15 cellular contexts compared by ENCODE assay signal in genomic region chr4:40070387-40070786, GRCh38. TPM values are rescaled to one million over a fixed set of nuclear protein-coding genes. Genes with fewer than 3 reads are reported as not detected.
DNase-seq lines count a peak whose midpoint lies in the region; ATAC-seq, FAIRE-seq and TF ChIP-seq lines count a peak whose summit lies in the region.
"Had no signal": no experiment of that assay in that cellular context is flagged by ENCODE, and none has a peak within 500 bp of the region (broad histone marks: within the 10 kb centered on the region; RNA-seq: fewer than 3 reads in every experiment).

No MANE protein-coding gene starts in this region.

- no peak overlapping the region for H3K18ac ChIP-seq in H9 (ENCODE audit: insufficient read length, low read depth, low read length)

- no peak overlapping the region for H4K8ac ChIP-seq in H9 (replicated peaks; ENCODE audit: insufficient read length, low read depth, low read length)

- no peak overlapping the region for H3T11ph ChIP-seq in H9 (ENCODE audit: low read length)

- CTCF ChIA-PET in CD4-positive, alpha-beta T cell (lab: Charles Lee): no interaction called here
- CTCF ChIA-PET in K562 (lab: Yijun Ruan, JAX; ENCODE audit: low intra/inter-chr PET ratio): no interaction called here

- H2AFZ ChIP-seq in K562 (ENCODE audit: low read depth, low read length) (no peak overlapping the region), H9 (ENCODE audit: low read length) (no peak overlapping the region)
- H2AFZ ChIP-seq: GM23248 had no signal

- no peak overlapping the region for H3K4me3 ChIP-seq in K562
- H3K4me3 ChIP-seq: A549, GM12878, GM23248 had no signal

- no peaks in the 10 kb centered on the region for H3K27me3 ChIP-seq in CD4-positive, alpha-beta T cell (ENCODE audit: control insufficient read depth, insufficient read depth, low read length)
- H3K27me3 ChIP-seq in K562 (ENCODE audit: control insufficient read depth in 2 of 2, insufficient read depth in 2 of 2, low read length in 2 of 2) (no peaks in the 10 kb centered on the region), H9 (ENCODE audit: insufficient read depth, low read length) (no peaks in the 10 kb centered on the region)

- H4K20me1 ChIP-seq in K562 (replicated peaks; ENCODE audit: control insufficient read depth, insufficient read depth, low read length): no peaks in the 10 kb centered on the region
- no peaks in the 10 kb centered on the region for H4K20me1 ChIP-seq in H9 (ENCODE audit: control insufficient read depth, insufficient read depth, insufficient read length)

- no peak for TF ChIP-seq RAD21 in K562 (CRISPR knock-in tag; conservative IDR thresholded peaks at IDR 0.05 in 1 of 2, IDR thresholded peaks at IDR 0.05 in 1 of 2)

- in situ Hi-C loops in K562 (cut with MboI): no loop called here

- no peak overlapping the region for H4K91ac ChIP-seq in H9 (ENCODE audit: insufficient read length, low read depth, low read length)

- no peak overlapping the region for H2AK5ac ChIP-seq in H9 (ENCODE audit: insufficient read length, low read length)

- TF ChIP-seq CTCF in CD4-positive, alpha-beta T cell (IDR thresholded peaks at IDR 0.05): no peak
- TF ChIP-seq CTCF in K562 (IDR thresholded peaks at IDR 0.05 in 2 of 3, conservative IDR thresholded peaks at IDR 0.05 in 1 of 3; ENCODE audit: insufficient read depth in 2 of 3, low read depth in 1 of 3, low read length in 3 of 3) (no peak), osteocyte (IDR thresholded peaks at IDR 0.05) (no peak), H9 (conservative IDR thresholded peaks at IDR 0.05) (no peak)

- H3K56ac ChIP-seq in H9 (ENCODE audit: insufficient read length, low read depth, low read length): no peak overlapping the region

- no peaks in the 10 kb centered on the region for H3K9me3 Mint-ChIP-seq in activated naive CD8-positive, alpha-beta T cell (ENCODE audit: low read depth)
- H3K9me3 Mint-ChIP-seq in activated naive CD8-positive, alpha-beta T cell treated with anti-CD3 and anti-CD28 coated beads for 36 hours: no peaks in the 10 kb centered on the region
- H3K9me3 Mint-ChIP-seq in CD4-positive, alpha-beta T cell: no peaks in the 10 kb centered on the region
- H3K9me3 Mint-ChIP-seq in osteocyte (ENCODE audit: unreplicated experiment) (no peaks in the 10 kb centered on the region), H9 (no peaks in the 10 kb centered on the region; a peak in 1 of 5 replicates)
- H3K9me3 Mint-ChIP-seq: CD4-positive, CD25-positive, alpha-beta regulatory T cell had no signal

- H3K4me3 Mint-ChIP-seq in activated naive CD8-positive, alpha-beta T cell: peak overlapping the region; percentile 10
- H3K4me3 Mint-ChIP-seq in activated naive CD8-positive, alpha-beta T cell treated with anti-CD3 and anti-CD28 coated beads for 36 hours: no peak overlapping the region
- H3K4me3 Mint-ChIP-seq in CD4-positive, alpha-beta T cell: no peak overlapping the region
- no peak overlapping the region for H3K4me3 Mint-ChIP-seq in osteocyte (ENCODE audit: unreplicated experiment)
- H3K4me3 Mint-ChIP-seq in H9: no peak overlapping the region
- H3K4me3 Mint-ChIP-seq: CD4-positive, CD25-positive, alpha-beta regulatory T cell had no signal

- H3K9me1 ChIP-seq in K562 (ENCODE audit: control insufficient read depth, insufficient read depth, low read length): no peaks in the 10 kb centered on the region

- H3K14ac ChIP-seq in H9 (ENCODE audit: insufficient read depth, low read length): no peak overlapping the region

- peaks cover 7% of the 10 kb centered on the region for H3K36me3 Mint-ChIP-seq in activated naive CD8-positive, alpha-beta T cell
- peaks cover 41% of the 10 kb centered on the region for H3K36me3 Mint-ChIP-seq in activated naive CD8-positive, alpha-beta T cell treated with anti-CD3 and anti-CD28 coated beads for 36 hours
- peaks cover 29% of the 10 kb centered on the region for H3K36me3 Mint-ChIP-seq in CD4-positive, alpha-beta T cell (ENCODE audit: low read depth)
- peaks cover 3% of the 10 kb centered on the region for H3K36me3 Mint-ChIP-seq in osteocyte (ENCODE audit: unreplicated experiment)
- H3K36me3 Mint-ChIP-seq in H9 (ENCODE audit: insufficient read depth in 1 of 3, low read depth in 3 of 3): peaks cover 8 to 29% (median 29%) of the 10 kb centered on the region in 3 experiments

- POLR2A ChIA-PET in CD4-positive, alpha-beta T cell (lab: Charles Lee): no interaction called here
- POLR2A ChIA-PET in K562 (lab: Yijun Ruan, JAX): interaction anchor here (0.6 kb wide), 1 partner anchor 673 kb away, joined by 3 read pairs; no protein-coding TSS in a partner anchor

- no peaks in the 10 kb centered on the region for H3K4me1 ChIP-seq in K562 (replicated peaks in 1 of 2; ENCODE audit: control insufficient read depth in 2 of 2, insufficient read depth in 2 of 2, low read length in 2 of 2)
- H3K4me1 ChIP-seq in H9 (ENCODE audit: insufficient read depth, low read length): no peaks in the 10 kb centered on the region
- H3K4me1 ChIP-seq: A549 had no signal

- H2BK15ac ChIP-seq in H9 (ENCODE audit: low read depth, low read length): no peak overlapping the region

- TF ChIP-seq POLR2A in K562 (conservative IDR thresholded peaks at IDR 0.05): no peak

- H3K27me3 Mint-ChIP-seq in activated naive CD8-positive, alpha-beta T cell: no peaks in the 10 kb centered on the region
- no peaks in the 10 kb centered on the region for H3K27me3 Mint-ChIP-seq in activated naive CD8-positive, alpha-beta T cell treated with anti-CD3 and anti-CD28 coated beads for 36 hours
- H3K27me3 Mint-ChIP-seq in CD4-positive, alpha-beta T cell: no peaks in the 10 kb centered on the region
- H3K27me3 Mint-ChIP-seq in osteocyte (ENCODE audit: unreplicated experiment) (no peaks in the 10 kb centered on the region), H9 (ENCODE audit: low read depth) (no peaks in the 10 kb centered on the region)
- H3K27me3 Mint-ChIP-seq: CD4-positive, CD25-positive, alpha-beta regulatory T cell had no signal

- no peak overlapping the region for H2BK20ac ChIP-seq in H9 (ENCODE audit: low read depth, low read length, poor library complexity, severe bottlenecking)

- no peak overlapping the region for H3K27ac ChIP-seq in CD4-positive, alpha-beta T cell (ENCODE audit: low read depth, low read length)
- H3K27ac ChIP-seq in K562 (ENCODE audit: extremely low read depth, low read depth, low read length): no peak overlapping the region
- no peak overlapping the region for H3K27ac ChIP-seq in H9 (ENCODE audit: insufficient read length, low read depth, low read length)
- H3K27ac ChIP-seq: A549, GM23248 had no signal

- no peak overlapping the region for H3K23ac ChIP-seq in H9 (ENCODE audit: insufficient read length, low read depth, low read length)

- intact Hi-C loops in CD4-positive, alpha-beta T cell (cut with DNase I, micrococcal nuclease): no loop called here
- intact Hi-C loops in K562 (cut with micrococcal nuclease): no loop called here
- intact Hi-C loops in posterior vena cava (cut with DNase I): no loop called here

- TF ChIP-seq EP300 in K562 (IDR thresholded peaks at IDR 0.05; ENCODE audit: low read length): no peak

- no peaks in the 10 kb centered on the region for H3K79me1 ChIP-seq in H9 (ENCODE audit: insufficient read depth, low read depth, low read length, poor library complexity, severe bottlenecking)

- H2BK5ac ChIP-seq in H9 (ENCODE audit: insufficient read length, low read length): no peak overlapping the region

- no peaks in the 10 kb centered on the region for H3K23me2 ChIP-seq in H9 (ENCODE audit: insufficient read length, low read depth, low read length, poor library complexity, severe bottlenecking)

- no peak overlapping the region for H2BK12ac ChIP-seq in H9 (ENCODE audit: insufficient read length, low read depth, low read length)

- peaks cover 44% of the 10 kb centered on the region for H3K4me1 Mint-ChIP-seq in activated naive CD8-positive, alpha-beta T cell (ENCODE audit: low read depth)
- H3K4me1 Mint-ChIP-seq in activated naive CD8-positive, alpha-beta T cell treated with anti-CD3 and anti-CD28 coated beads for 36 hours: peaks cover 33% of the 10 kb centered on the region
- peaks cover 50% of the 10 kb centered on the region for H3K4me1 Mint-ChIP-seq in CD4-positive, alpha-beta T cell (ENCODE audit: low read depth)
- peaks cover 13% of the 10 kb centered on the region for H3K4me1 Mint-ChIP-seq in osteocyte (ENCODE audit: unreplicated experiment)
- H3K4me1 Mint-ChIP-seq in H9: 0 out of 4 replicates have a peak, but pooled peaks cover 0 to 3% of the 10 kb centered on the region in 2 experiments

- H2BK120ac ChIP-seq in H9 (ENCODE audit: low read depth, low read length, poor library complexity, severe bottlenecking): no peak overlapping the region

- H4K5ac ChIP-seq in H9 (ENCODE audit: insufficient read length, low read depth, low read length): no peak overlapping the region

- no peaks in the 10 kb centered on the region; the same call in 1 of the 3 replicates for H3K79me2 ChIP-seq in K562 (ENCODE audit: control insufficient read depth, insufficient read depth, low read length)
- no peaks in the 10 kb centered on the region; the same call in 1 of the 2 replicates for H3K79me2 ChIP-seq in H9 (ENCODE audit: insufficient read depth, low read length)

- H3K9ac ChIP-seq in K562 (ENCODE audit: insufficient read depth in 1 of 2, low read depth in 2 of 2, low read length in 2 of 2): no peak overlapping the region
- H3K9ac ChIP-seq in H9 (ENCODE audit: extremely low read depth, insufficient read length, low read length): no peak overlapping the region
- H3K9ac ChIP-seq: GM23248 had no signal

- peaks cover 7% of the 10 kb centered on the region; the same call in 1 of the 3 replicates for H3K36me3 ChIP-seq in K562 (ENCODE audit: control insufficient read depth, insufficient read depth, low read length)

- H3K4me2 ChIP-seq in K562 (ENCODE audit: insufficient read depth, low read length) (no peak overlapping the region), H9 (ENCODE audit: insufficient read depth, insufficient read length, low read length) (no peak overlapping the region)
- H3K4me2 ChIP-seq: A549 had no signal

- whole genome bisulfite sequencing in K562 (ENCODE audit: insufficient coverage, low coverage, missing lambda C conversion rate): 90% methylated on average over 1 of the region's 1 CpG
- no CpG with 5 or more reads among the region's 1 CpG for WGBS in H9 (ENCODE audit: extremely low coverage, insufficient read length, low lambda C conversion rate)

- DNase-seq in activated naive CD8-positive, alpha-beta T cell treated with anti-CD3 and anti-CD28 coated beads for 36 hours: no peak
- no peak for DNase-seq in CD4-positive, alpha-beta T cell
- DNase-seq in K562 (ENCODE audit: extremely low read depth in 1 of 4, low spot score in 3 of 4): no peak
- peak; percentile 51 for DNase-seq in osteocyte (ENCODE audit: extremely low spot score, unreplicated experiment)
- no peak for DNase-seq in posterior vena cava (ENCODE audit: low spot score)
- no peak for DNase-seq in H9
- DNase-seq: CD4-positive, CD25-positive, alpha-beta regulatory T cell; DMS79; GM23248; H7; IMR-90 had no signal

- FAIRE-seq in K562 (lab: Jason Lieb, UNC): no peak
- FAIRE-seq: A549, GM12878, GM18507 had no signal

- H3K27ac Mint-ChIP-seq in activated naive CD8-positive, alpha-beta T cell: peak overlapping the region; percentile 10
- no peak overlapping the region for H3K27ac Mint-ChIP-seq in activated naive CD8-positive, alpha-beta T cell treated with anti-CD3 and anti-CD28 coated beads for 36 hours
- peak overlapping the region; percentile 6 for H3K27ac Mint-ChIP-seq in CD4-positive, alpha-beta T cell
- H3K27ac Mint-ChIP-seq in osteocyte (ENCODE audit: unreplicated experiment) (no peak overlapping the region), H9 (peak overlapping the region in 1 of 3 experiments; percentile 11; a peak in 1 of 7 replicates)

- no peak overlapping the region for H3K4ac ChIP-seq in H9 (ENCODE audit: low read depth, low read length)

- no TSS peak for BruUV-seq in K562 (replicated peaks; lab: Mats Ljungman, UMichigan)

- H3K9me3 ChIP-seq in CD4-positive, alpha-beta T cell (ENCODE audit: control insufficient read depth, low read length): no peaks in the 10 kb centered on the region
- no peaks in the 10 kb centered on the region for H3K9me3 ChIP-seq in K562 (replicated peaks; ENCODE audit: control insufficient read depth, insufficient read depth, low read depth, low read length)
- no peaks in the 10 kb centered on the region for H3K9me3 ChIP-seq in H9 (ENCODE audit: control insufficient read depth, low read depth, low read length)
- H3K9me3 ChIP-seq: A549 had no signal

- no peak for ATAC-seq in CD4-positive, alpha-beta T cell (ENCODE audit: poor library complexity)
- ATAC-seq in K562: no peak
- ATAC-seq: A549, GM12878 had no signal

RNA-seq across cellular contexts. Expression of gene N4BP2, which starts 13.7 kb away (rescaled TPM):
- 10 to 100 TPM; 17.6 to 21.9 TPM for total RNA-seq in activated naive CD8-positive, alpha-beta T cell treated with anti-CD3 and anti-CD28 coated beads for 36 hours
- 10 to 100 TPM; 21.7 to 25.2 TPM for total RNA-seq in CD4-positive, alpha-beta T cell
- total RNA-seq in K562 (2011; cell fraction: chromatin; rRNA removed; ENCODE audit: low replicate concordance): 5.2 and 25.3 TPM in 2 replicates
- 2.7 and 4.3 TPM in 2 replicates for total RNA-seq in K562 (2011; cell fraction: nucleolus; rRNA removed)
- total RNA-seq in K562 (2011; cell fraction: nucleoplasm; rRNA removed): 5.8 and 7.4 TPM in 2 replicates
- total RNA-seq in K562 (2014; rRNA removed) (5.9 and 7.7 TPM in 2 replicates), K562 (2014; rRNA removed; fragmentation: Illumina TruSeq; extraction: Trizol) (12.6 and 14.9 TPM in 2 replicates), K562 (2015; rRNA removed; fragmentation: Illumina TruSeq; extraction: Trizol) (11.2 and 12.6 TPM in 2 replicates), K562 (2021) (7.6 and 8.7 TPM in 2 replicates), osteocyte (14.9 and 16.4 TPM in 2 replicates), posterior vena cava (1 to 10 TPM; 7.9 to 9.1 TPM), H9 (2021) (35.0 and 36.4 TPM in 2 replicates)
- polyA plus RNA-seq in K562 (2011; rRNA removed) (6.0 and 8.8 TPM in 2 replicates), K562 (2014; fragmentation: Illumina TruSeq; extraction: Trizol) (7.3 and 7.6 TPM in 2 replicates), K562 (2014; fragmentation: Nextera tagmentation; extraction: Ambion mirVana) (1 to 10 TPM; 2.7 to 3.3 TPM), K562 (2014; rRNA removed) (4.0 and 4.4 TPM in 2 replicates)
- polyA plus RNA-seq in K562 (2011; cell fraction: cytosol; rRNA removed): 1.1 and 2.3 TPM in 2 replicates
- 2.0 and 2.2 TPM in 2 replicates for polyA plus RNA-seq in K562 (2011; cell fraction: nucleus; rRNA removed)
- 4.8 and 8.2 TPM in 2 replicates for polyA plus RNA-seq in K562 (2012)
- 22.4 and 23.4 TPM in 2 replicates for polyA minus RNA-seq in K562 (2011; rRNA and poly(A)+ RNA removed)
- 9.2 and 10.0 TPM in 2 replicates for polyA minus RNA-seq in K562 (2011; cell fraction: cytosol; rRNA and poly(A)+ RNA removed)
- 5.4 and 12.2 TPM in 2 replicates for polyA minus RNA-seq in K562 (2011; cell fraction: nucleus; rRNA and poly(A)+ RNA removed)

Comparison
In these comparisons a context has a peak if more than half of its experiments do, and no peak if none do; other contexts are left out.
1. H3K27ac Mint-ChIP-seq: peak in activated naive CD8-positive, alpha-beta T cell (single experiment) and CD4-positive, alpha-beta T cell (single experiment); none in activated naive CD8-positive, alpha-beta T cell treated with anti-CD3 and anti-CD28 coated beads for 36 hours (single experiment) and osteocyte (single experiment).